ENCODE assay signal across 8 cellular contexts in the genomic region with DNA sequence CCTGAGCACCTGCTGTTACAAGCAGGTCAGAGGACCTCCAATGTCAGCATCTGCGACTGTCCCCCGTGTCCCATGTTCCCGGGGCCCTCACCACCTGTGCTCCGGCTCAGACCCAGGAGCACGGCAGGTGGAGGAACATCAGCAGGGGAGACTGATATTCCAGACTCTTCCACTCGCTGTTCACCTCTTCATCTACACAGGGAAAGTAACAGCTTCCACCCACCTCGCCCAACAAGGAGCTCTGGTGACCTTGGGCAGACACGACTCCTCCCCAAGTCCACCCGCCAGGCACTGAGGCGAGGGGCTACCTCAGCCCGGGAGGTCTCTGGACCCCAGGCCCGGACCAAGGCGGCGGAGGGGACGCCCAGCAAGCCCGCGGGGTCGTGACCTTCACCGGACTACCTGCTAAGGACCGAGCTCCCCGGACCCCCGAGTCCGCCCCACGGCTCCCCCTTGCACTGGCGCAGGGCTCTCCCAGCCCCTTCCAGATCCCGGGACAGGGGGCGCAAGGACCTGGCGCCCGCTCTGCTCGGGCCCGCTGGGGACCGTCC.
DNase-seq lines count a peak whose midpoint lies in the region; ATAC-seq and TF ChIP-seq lines count a peak whose summit lies in the region.
"Not testable (repeated sequence)": the region's sequence is repeated elsewhere in the genome, so short reads cannot be mapped to it uniquely, and the experiment has no call there.

No MANE protein-coding gene starts in this region.

- H3K4me1 ChIP-seq in DOHH2 (ENCODE audit: control insufficient read depth, low read length) (peaks cover 12% of the 10 kb centered on the region), suprapubic skin (peaks cover 11% of the 10 kb centered on the region)
- H3K4me1 ChIP-seq in colonic mucosa; hepatocyte (ENCODE audit: insufficient read depth): not testable (repeated sequence)

- 15% methylated on average over 18 of the region's 32 CpGs for WGBS in hepatocyte (ENCODE audit: low lambda C conversion rate, missing lambda C conversion rate)
- 80% methylated on average over 2 of the region's 32 CpGs for WGBS in suprapubic skin

- peak overlapping the region; percentile 80 for H3K4me3 Mint-ChIP-seq in WTC11
- H3K4me3 Mint-ChIP-seq in nephron, result peak overlapping the region; percentile 83 to 86 (median 83)

- not testable (repeated sequence) for DNase-seq in WTC11 (ENCODE audit: low spot score); colonic mucosa; hepatocyte (ENCODE audit: low spot score); suprapubic skin (ENCODE audit: low spot score in 2 of 2)

- intact Hi-C loops in colonic mucosa (cut with DNase I), result not testable (repeated sequence)

- H3K27me3 ChIP-seq in DOHH2 (ENCODE audit: control insufficient read depth, low read length); colonic mucosa; hepatocyte; suprapubic skin: not testable (repeated sequence)

- H4K20me1 ChIP-seq in DOHH2 (ENCODE audit: control insufficient read depth, insufficient read depth, low read depth, low read length); hepatocyte (ENCODE audit: insufficient read depth, poor library complexity, severe bottlenecking): not testable (repeated sequence)

- peak overlapping the region; percentile 90 for H2AFZ ChIP-seq in hepatocyte

- not testable (repeated sequence) for H3K9me2 ChIP-seq in DOHH2 (replicated peaks; ENCODE audit: control insufficient read depth, low read length); hepatocyte (replicated peaks; ENCODE audit: insufficient read depth)

- TF ChIP-seq CTCF in DOHH2 (IDR thresholded peaks at IDR 0.05; ENCODE audit: low read depth, low read length, poor library complexity, severe bottlenecking); WTC11 (IDR thresholded peaks at IDR 0.05); colonic mucosa (IDR thresholded peaks at IDR 0.05); hepatocyte (IDR thresholded peaks at IDR 0.05; ENCODE audit: poor library complexity); nephron (IDR thresholded peaks at IDR 0.05; ENCODE audit: unreplicated experiment in 3 of 3); suprapubic skin (IDR thresholded peaks at IDR 0.05): not testable (repeated sequence)

- CTCF ChIA-PET in WTC11 (lab: Charles Lee), result interaction anchor here (0.6 to 3.2 kb wide), 16 partner anchors 24 to 426 kb away, joined by 3 to 25 read pairs (median 3); no protein-coding TSS in a partner anchor

- H3K4me3 ChIP-seq in DOHH2 (ENCODE audit: low read length) (peak overlapping the region; percentile 96), colonic mucosa (peak overlapping the region; percentile 68), hepatocyte (peak overlapping the region; percentile 51), suprapubic skin (peak overlapping the region; percentile 55)

- H3K27ac ChIP-seq in DOHH2 (ENCODE audit: low read depth, low read length) (peak overlapping the region; percentile 66), hepatocyte (peak overlapping the region; percentile 43), suprapubic skin (peak overlapping the region; percentile 38)
- H3K27ac ChIP-seq in colonic mucosa, result not testable (repeated sequence)

- H3K9me3 ChIP-seq in DOHH2 (ENCODE audit: control insufficient read depth, insufficient read depth, low read length); colonic mucosa; hepatocyte (ENCODE audit: low read depth); suprapubic skin: not testable (repeated sequence)

- not testable (repeated sequence) for H3K9me3 Mint-ChIP-seq in WTC11, nephron

- H3K27ac Mint-ChIP-seq in WTC11, result not testable (repeated sequence)
- peak overlapping the region in 1 of 3 experiments; percentile 55 for H3K27ac Mint-ChIP-seq in nephron

- peak overlapping the region in 1 of 2 donors; percentile 78 for H3K9ac ChIP-seq in colonic mucosa (ENCODE audit: low read depth in 2 of 2, low read length in 2 of 2)

- POLR2A ChIA-PET in WTC11 (lab: Charles Lee), result interaction anchor here (0.7 kb wide), 1 partner anchor 46 kb away, joined by 3 read pairs; no protein-coding TSS in a partner anchor

- not testable (repeated sequence) for TF ChIP-seq EP300 in suprapubic skin (IDR thresholded peaks at IDR 0.05)

- H3K4me2 ChIP-seq in DOHH2 (ENCODE audit: low read length) (peak overlapping the region; percentile 88), hepatocyte (peak overlapping the region; percentile 97)

- H3K36me3 Mint-ChIP-seq in WTC11 (peaks cover 25% of the 10 kb centered on the region), nephron (ENCODE audit: low read depth) (peaks cover 20% of the 10 kb centered on the region)

- ATAC-seq in GM21723 (IDR thresholded peaks at IDR 0.05; ENCODE audit: unreplicated experiment) (peak; percentile 3), HG03521 (IDR thresholded peaks at IDR 0.05; ENCODE audit: unreplicated experiment) (peak; percentile 29)
- not testable (repeated sequence) for ATAC-seq in WTC11

- H3K79me2 ChIP-seq in DOHH2 (ENCODE audit: control insufficient read depth, low read length), result peaks cover 40% of the 10 kb centered on the region
- not testable (repeated sequence) for H3K79me2 ChIP-seq in hepatocyte

- peaks cover 21% of the 10 kb centered on the region for H3K4me1 Mint-ChIP-seq in WTC11
- H3K4me1 Mint-ChIP-seq in nephron, result not testable (repeated sequence)

- TF ChIP-seq POLR2A in suprapubic skin (IDR thresholded peaks at IDR 0.05), result not testable (repeated sequence)

- H3K36me3 ChIP-seq in DOHH2 (ENCODE audit: control insufficient read depth, low read length), result peaks cover 35% of the 10 kb centered on the region
- not testable (repeated sequence) for H3K36me3 ChIP-seq in colonic mucosa; hepatocyte (replicated peaks; ENCODE audit: insufficient read depth, low read depth); suprapubic skin

- not testable (repeated sequence) for H3F3A ChIP-seq in DOHH2 (ENCODE audit: control insufficient read depth, insufficient read depth)

- not testable (repeated sequence) for H3K27me3 Mint-ChIP-seq in WTC11 (ENCODE audit: low read depth); nephron (ENCODE audit: low read depth)

TF ChIP-seq in WTC11, 78 proteins besides CTCF, POLR2A, EP300 and RAD21:
- TF ChIP-seq ZNF138 (CRISPR knock-in tag; conservative IDR thresholded peaks at IDR 0.05), result 0 out of 2 replicates have a peak, but pooled peaks have one; percentile 16
